In genomic region chr14:20707622-20708021, GRCh38 we compare ENCODE assay signal across 18 cellular contexts. TPM values are rescaled to one million over a fixed set of nuclear protein-coding genes. Genes with fewer than 3 reads are reported as not detected.
DNase-seq lines count a peak whose midpoint lies in the region; ATAC-seq and TF ChIP-seq lines count a peak whose summit lies in the region.
"Had no signal": no experiment of that assay in that cellular context is flagged by ENCODE, and none has a peak within 500 bp of the region (broad histone marks: within the 10 kb centered on the region; RNA-seq: fewer than 3 reads in every experiment).

No MANE protein-coding gene starts in this region.

- no CpG with 5 or more reads among the region's 2 CpGs for WGBS in trophoblast cell (ENCODE audit: extremely low coverage, insufficient coverage, insufficient read length)

- peaks cover 21% of the 10 kb centered on the region; the same call in 1 of the 2 replicates for H3K27me3 ChIP-seq in PC-3 (ENCODE audit: low read length)
- H3K27me3 ChIP-seq in trophoblast cell (ENCODE audit: insufficient read depth, low read length) = no peaks in the 10 kb centered on the region
- H3K27me3 ChIP-seq: SJSA1 had no signal

- H3K36me3 ChIP-seq in PC-3 (ENCODE audit: low read depth, low read length) (no peaks in the 10 kb centered on the region), trophoblast cell (ENCODE audit: control insufficient read depth in 1 of 2, insufficient read depth in 2 of 2, low read length in 2 of 2) (no peaks in the 10 kb centered on the region)
- H3K36me3 ChIP-seq: SJSA1 had no signal

- H2BK5ac ChIP-seq in trophoblast cell (ENCODE audit: low read depth, low read length, poor library complexity) = no peak overlapping the region

- H3K4ac ChIP-seq in trophoblast cell (ENCODE audit: low read depth, low read length) = no peak overlapping the region

- H3K9ac ChIP-seq in PC-3 (ENCODE audit: low read length) (no peak overlapping the region), trophoblast cell (ENCODE audit: low read length) (no peak overlapping the region)

- no peaks in the 10 kb centered on the region for H3K79me1 ChIP-seq in trophoblast cell (ENCODE audit: low read length)

- H3K4me3 ChIP-seq in PC-3 (ENCODE audit: low read length) (no peak overlapping the region), fibroblast of pulmonary artery (replicated peaks; ENCODE audit: low read depth, low read length) (no peak overlapping the region), trophoblast cell (ENCODE audit: low read depth, low read length) (no peak overlapping the region)
- H3K4me3 ChIP-seq: SJSA1 had no signal

- DNase-seq in Daoy (ENCODE audit: low read depth) (peak; percentile 52), PC-3 (peak; percentile 70), fibroblast of pulmonary artery (ENCODE audit: low read depth) (peak; percentile 70), trophoblast cell (peak; percentile 27 to 87), posterior cingulate gyrus (no peak), NOMO-1 (lab: John Stamatoyannopoulos, UW; ENCODE audit: unreplicated experiment in 2 of 2) (no peak), NCI-H524 (lab: John Stamatoyannopoulos, UW) (no peak)
- DNase-seq in stimulated activated naive CD8-positive, alpha-beta T cell treated with anti-CD3 and anti-CD28 coated beads, Interleukin-15, Interleukin-2, amounts not matched to agents 100 U/mL and 50 U/mL, for 24 hours = no peak
- DNase-seq: activated naive CD8-positive, alpha-beta T cell treated with anti-CD3 and anti-CD28 coated beads for 36 hours; activated T-cell treated with anti-CD3 and anti-CD28 coated beads, Interleukin-2, amount 50 U/mL, for 24 hours; cerebellar nuclear complex; glutamatergic neuron; KG1; NCI-H146; NCI-H446 treated with DMSO at 0.1 percent for 48 hours had no signal

- intact Hi-C loops in PC-3 (cut with micrococcal nuclease) (no loop called here), posterior cingulate gyrus (cut with DNase I) (no loop called here)

- BruUV-seq in PC-3 (replicated peaks; lab: Mats Ljungman, UMichigan) = no TSS peak

- H3K79me2 ChIP-seq in PC-3 (ENCODE audit: low read length) (no peaks in the 10 kb centered on the region), trophoblast cell (ENCODE audit: control insufficient read depth, insufficient read depth, low read length, poor library complexity) (no peaks in the 10 kb centered on the region)

- no peak overlapping the region for H4K91ac ChIP-seq in trophoblast cell (ENCODE audit: low read depth, low read length)

- no peaks in the 10 kb centered on the region for H3K9me2 ChIP-seq in PC-3 (replicated peaks; ENCODE audit: low read length)

- TF ChIP-seq CTCF in PC-3 (conservative IDR thresholded peaks at IDR 0.05; ENCODE audit: low read depth, low read length) = no peak
- TF ChIP-seq CTCF in fibroblast of pulmonary artery (IDR thresholded peaks at IDR 0.05; ENCODE audit: low read length, missing control alignments) = no peak

- H2AFZ ChIP-seq in PC-3 (ENCODE audit: low read length) (no peak overlapping the region), trophoblast cell (ENCODE audit: insufficient read depth, low read length, poor library complexity) (no peak overlapping the region)

- no peak overlapping the region for H3K4me2 ChIP-seq in PC-3 (ENCODE audit: low read length)
- peak overlapping the region; percentile 29 for H3K4me2 ChIP-seq in trophoblast cell (ENCODE audit: low read length)

- CTCF ChIA-PET in PC-3 (lab: Charles Lee) = no interaction called here

- no peak; the same call in 1 of the 2 replicates for ATAC-seq in PC-3
- ATAC-seq in stimulated activated naive CD8-positive, alpha-beta T cell treated with anti-CD3 and anti-CD28 coated beads, Interleukin-15, Interleukin-2, amounts not matched to agents 100 U/mL and 50 U/mL, for 24 hours = no peak

- H3K9me3 ChIP-seq in PC-3 (ENCODE audit: low read length) (no peaks in the 10 kb centered on the region), trophoblast cell (ENCODE audit: insufficient read depth, low read depth, low read length) (no peaks in the 10 kb centered on the region)
- H3K9me3 ChIP-seq: SJSA1 had no signal

- H3K23ac ChIP-seq in trophoblast cell (ENCODE audit: low read length) = no peak overlapping the region

- peak overlapping the region; percentile 29 for H3K27ac ChIP-seq in PC-3 (ENCODE audit: low read length)
- H3K27ac ChIP-seq in trophoblast cell (ENCODE audit: low read depth, low read length) = peak overlapping the region; percentile 58
- H3K27ac ChIP-seq: SJSA1 had no signal

- H2BK120ac ChIP-seq in trophoblast cell (ENCODE audit: insufficient read depth, low read length, poor library complexity) = no peak overlapping the region

- H4K20me1 ChIP-seq in PC-3 (ENCODE audit: low read length) = no peaks in the 10 kb centered on the region

- H3F3A ChIP-seq in PC-3 (ENCODE audit: low read length, unreplicated experiment) = no peaks in the 10 kb centered on the region

- no peaks in the 10 kb centered on the region; the same call in 1 of the 2 replicates for H3K4me1 ChIP-seq in PC-3 (ENCODE audit: insufficient read depth, low read length)
- H3K4me1 ChIP-seq in trophoblast cell (ENCODE audit: control insufficient read depth in 1 of 2, insufficient read depth in 2 of 2, low read length in 2 of 2) = peaks cover 0 to 3% of the 10 kb centered on the region in 2 experiments
- H3K4me1 ChIP-seq: SJSA1 had no signal

- H2BK12ac ChIP-seq in trophoblast cell (ENCODE audit: low read length) = no peak overlapping the region

- no peak overlapping the region for H3K18ac ChIP-seq in trophoblast cell (ENCODE audit: low read length)

- no peak overlapping the region for H3K14ac ChIP-seq in trophoblast cell (ENCODE audit: low read length)

- H4K8ac ChIP-seq in trophoblast cell (ENCODE audit: low read depth, low read length) = no peak overlapping the region

- POLR2A ChIA-PET in PC-3 (lab: Charles Lee; ENCODE audit: unreplicated experiment) = no interaction called here

- H4K12ac ChIP-seq in trophoblast cell (ENCODE audit: low read depth, low read length) = no peak overlapping the region

- H2AK5ac ChIP-seq in trophoblast cell (ENCODE audit: low read length) = no peak overlapping the region

RNA-seq across cellular contexts. Expression of gene ANG, which starts 19.1 kb away (rescaled TPM):
- 1.3 and 2.4 TPM in 2 replicates for total RNA-seq in Daoy (2014; rRNA removed; shearing (Covaris generic))
- total RNA-seq in PC-3 (2014; rRNA removed) = 4.8 and 6.6 TPM in 2 replicates
- polyA plus RNA-seq in trophoblast cell (2013) = 2.5 and 3.4 TPM in 2 replicates

RNA-seq across cellular contexts. Expression of gene RNASE4, which starts 23.3 kb away (rescaled TPM):
- total RNA-seq in Daoy (2014; rRNA removed; shearing (Covaris generic)) = 2.4 and 5.2 TPM in 2 replicates
- 5.9 and 8.5 TPM in 2 replicates for total RNA-seq in PC-3 (2014; rRNA removed)
- 3.7 and 4.6 TPM in 2 replicates for polyA plus RNA-seq in trophoblast cell (2013)

RNA-seq across cellular contexts. Expression of gene EDDM3A, which starts 38.1 kb away (rescaled TPM):
- total RNA-seq in Daoy (2014; rRNA removed; shearing (Covaris generic)) = not detected in 2 replicates
- total RNA-seq in PC-3 (2014; rRNA removed) = not detected in 2 replicates
- polyA plus RNA-seq in trophoblast cell (2013) = 0.11 TPM in 2 replicates
- total RNA-seq: activated naive CD8-positive, alpha-beta T cell treated with anti-CD3 and anti-CD28 coated beads for 36 hours; kidney epithelial cell; progenitor cell of endocrine pancreas; SJSA1 had no signal

Comparison
In these comparisons a context has a peak if more than half of its experiments do, and no peak if none do; other contexts are left out.
1. DNase-seq: peak in Daoy (single experiment), PC-3 (single experiment), fibroblast of pulmonary artery (single experiment) and trophoblast cell (2 of 2); none in posterior cingulate gyrus (0 of 10), stimulated activated naive CD8-positive, alpha-beta T cell treated with anti-CD3 and anti-CD28 coated beads, Interleukin-15, Interleukin-2, amounts not matched to agents 100 U/mL and 50 U/mL, for 24 hours (single experiment), NOMO-1 (0 of 2) and NCI-H524 (0 of 2).